Comparison of ENCODE assay signal across 8 cellular contexts in genomic region chr22:37303821-37304274, GRCh38. TPM values are rescaled to one million over a fixed set of nuclear protein-coding genes. Genes with fewer than 3 reads are reported as not detected.
A peak's percentile ranks its signal among the peaks of the same experiment; 100 is the strongest.
DNase-seq lines count a peak whose midpoint lies in the region; ATAC-seq and TF ChIP-seq lines count a peak whose summit lies in the region.

No MANE protein-coding gene starts in this region.

- DNase-seq in right atrium auricular region (ENCODE audit: low spot score) (peak; percentile 64), left ventricle myocardium superior (no peak), iris pigment epithelial cell (ENCODE audit: low read depth) (peak; percentile 93), NCI-H446 treated with DMSO at 0.1 percent for 48 hours (lab: John Stamatoyannopoulos, UW) (no peak), NCI-H2081 treated with DMSO at 0.1 percent for 48 hours (lab: John Stamatoyannopoulos, UW) (no peak)
- DNase-seq in activated T-cell treated with anti-CD3 and anti-CD28 coated beads, Interleukin-2, amount 50 U/mL, for 4 hours = peak; percentile 54
- peak; percentile 53 to 59 for DNase-seq in stimulated activated CD8-positive, alpha-beta memory T cell treated with anti-CD3 and anti-CD28 coated beads, Interleukin-7, amount 100 ng/mL, for 4 hours (ENCODE audit: low read depth in 2 of 2)

- H3K36me3 Mint-ChIP-seq in activated T-cell treated with anti-CD3 and anti-CD28 coated beads, Interleukin-2, amount 50 U/mL, for 4 hours (ENCODE audit: insufficient read depth) = peaks cover 15% of the 10 kb centered on the region

- H3K4me3 ChIP-seq in right atrium auricular region = no peak overlapping the region

- intact Hi-C loops in left ventricle myocardium superior (cut with micrococcal nuclease) = no loop called here

- no peaks in the 10 kb centered on the region for H3K36me3 ChIP-seq in right atrium auricular region

- peaks cover 0 to 25% of the 10 kb centered on the region in 2 donors for H3K4me1 ChIP-seq in right atrium auricular region

- H3K4me1 Mint-ChIP-seq in activated T-cell treated with anti-CD3 and anti-CD28 coated beads, Interleukin-2, amount 50 U/mL, for 4 hours (ENCODE audit: low read depth) = peaks cover 87% of the 10 kb centered on the region

- H3K9me3 Mint-ChIP-seq in activated T-cell treated with anti-CD3 and anti-CD28 coated beads, Interleukin-2, amount 50 U/mL, for 4 hours = no peaks in the 10 kb centered on the region

- TF ChIP-seq CTCF in right atrium auricular region (IDR thresholded peaks at IDR 0.05) = no peak

- H3K4me3 Mint-ChIP-seq in activated T-cell treated with anti-CD3 and anti-CD28 coated beads, Interleukin-2, amount 50 U/mL, for 4 hours = peak overlapping the region; percentile 56

- ATAC-seq in left ventricle myocardium superior = no peak
- ATAC-seq in activated T-cell treated with anti-CD3 and anti-CD28 coated beads, Interleukin-2, amount 50 U/mL, for 4 hours = peak; percentile 76 to 77
- ATAC-seq in GM18873 (IDR thresholded peaks at IDR 0.05; ENCODE audit: low FRiP score, unreplicated experiment) = no peak

- H3K27me3 Mint-ChIP-seq in activated T-cell treated with anti-CD3 and anti-CD28 coated beads, Interleukin-2, amount 50 U/mL, for 4 hours (ENCODE audit: low read depth) = no peaks in the 10 kb centered on the region

- H3K27me3 ChIP-seq in right atrium auricular region = no peaks in the 10 kb centered on the region

- no peaks in the 10 kb centered on the region for H3K9me3 ChIP-seq in right atrium auricular region

- H3K27ac ChIP-seq in right atrium auricular region = no peak overlapping the region

RNA-seq across cellular contexts. Expression of gene CYTH4, which starts 21.5 kb away (rescaled TPM):
- 1 to 10 TPM; 1.5 to 5.9 TPM for total RNA-seq in right atrium auricular region
- 6.2 TPM for total RNA-seq in left ventricle myocardium superior
- 10 to 100 TPM in 1 of 3 donors, 1 to 10 TPM in 2; 9.0 to 10.9 (median 9.7) TPM for total RNA-seq in activated T-cell treated with anti-CD3 and anti-CD28 coated beads, Interleukin-2, amount 50 U/mL, for 4 hours

RNA-seq across cellular contexts. Expression of gene RAC2, which starts 59.8 kb away (rescaled TPM):
- total RNA-seq in right atrium auricular region (10 to 100 TPM in 1 of 2 donors, 1 to 10 TPM in 1; 2.9 to 10.3 TPM), left ventricle myocardium superior (5.1 TPM)
- 100 to 1,000 TPM; 388 to 432 (median 395) TPM for total RNA-seq in activated T-cell treated with anti-CD3 and anti-CD28 coated beads, Interleukin-2, amount 50 U/mL, for 4 hours

Comparison
In these comparisons a context has a peak if more than half of its experiments do, and no peak if none do; other contexts are left out.
1. DNase-seq: peak in right atrium auricular region (single experiment), activated T-cell treated with anti-CD3 and anti-CD28 coated beads, Interleukin-2, amount 50 U/mL, for 4 hours (single experiment), iris pigment epithelial cell (single experiment) and stimulated activated CD8-positive, alpha-beta memory T cell treated with anti-CD3 and anti-CD28 coated beads, Interleukin-7, amount 100 ng/mL, for 4 hours (2 of 2); none in left ventricle myocardium superior (single experiment), NCI-H446 treated with DMSO at 0.1 percent for 48 hours (single experiment) and NCI-H2081 treated with DMSO at 0.1 percent for 48 hours (single experiment).
2. ATAC-seq: peak in activated T-cell treated with anti-CD3 and anti-CD28 coated beads, Interleukin-2, amount 50 U/mL, for 4 hours (2 of 2); none in left ventricle myocardium superior (single experiment) and GM18873 (single experiment).
3. RNA of gene RAC2, which starts 59.8 kb away (total RNA-seq): 388 to 432 TPM in activated T-cell treated with anti-CD3 and anti-CD28 coated beads, Interleukin-2, amount 50 U/mL, for 4 hours; 2.9 to 10.3 TPM in right atrium auricular region and 5.1 TPM in left ventricle myocardium superior (single experiment); every median in the first group is over 10 times any median in the second.